Comparison of ENCODE assay signal across 1 cellular context in genomic region chr16:54628796-54629625, GRCh38.
TF ChIP-seq lines count a peak whose summit lies in the region.

No MANE protein-coding gene starts in this region.

TF ChIP-seq in HepG2, 621 proteins besides CTCF, POLR2A, EP300 and RAD21 (continued from another document and continues in another):
- TF ChIP-seq ZBTB40 (IDR thresholded peaks at IDR 0.05) (no peak), ZBTB40 (CRISPR knock-in tag; IDR thresholded peaks at IDR 0.05) (no peak; the same call in 1 of the 2 replicates), FOXJ3 (CRISPR knock-in tag; IDR thresholded peaks at IDR 0.05; ENCODE audit: borderline replicate concordance) (peak; percentile 98), BRD4 (CRISPR knock-in tag; IDR thresholded peaks at IDR 0.05) (no peak), SKI (IDR thresholded peaks at IDR 0.05; ENCODE audit: partially characterized antibody) (peak; percentile 94), CERS6 (CRISPR knock-in tag; IDR thresholded peaks at IDR 0.05) (no peak), SIN3B (IDR thresholded peaks at IDR 0.05; ENCODE audit: low read length) (no peak), JDP2 (CRISPR knock-in tag; IDR thresholded peaks at IDR 0.05; ENCODE audit: borderline replicate concordance) (peak; percentile 63; the same call in 1 of the 2 replicates), HMG20B (CRISPR knock-in tag; conservative IDR thresholded peaks at IDR 0.05) (peak; percentile 100), REL (CRISPR knock-in tag; conservative IDR thresholded peaks at IDR 0.05) (no peak), TOPORS (CRISPR knock-in tag; IDR thresholded peaks at IDR 0.05) (peak; percentile 77; the same call in 1 of the 2 replicates), ZBTB8A (CRISPR knock-in tag; IDR thresholded peaks at IDR 0.05; ENCODE audit: borderline replicate concordance, low read depth) (no peak), ETV6 (CRISPR knock-in tag; conservative IDR thresholded peaks at IDR 0.05) (no peak; the same call in 1 of the 2 replicates), ATF2 (CRISPR knock-in tag; IDR thresholded peaks at IDR 0.05) (peak; percentile 87), FOXK1 (CRISPR knock-in tag; IDR thresholded peaks at IDR 0.05; ENCODE audit: borderline replicate concordance, low read depth) (peak; percentile 84; the same call in 1 of the 2 replicates), ZNF530 (CRISPR knock-in tag; IDR thresholded peaks at IDR 0.05; ENCODE audit: low read depth) (no peak), IKZF4 (CRISPR knock-in tag; IDR thresholded peaks at IDR 0.05; ENCODE audit: borderline replicate concordance, low read depth, not compliant biosample characterization) (no peak), ASH2L (IDR thresholded peaks at IDR 0.05; ENCODE audit: insufficient read length, low read depth, low read length) (peak; percentile 64), HNRNPUL1 (IDR thresholded peaks at IDR 0.05; ENCODE audit: low read depth, low read length) (no peak), CENPX (CRISPR knock-in tag; IDR thresholded peaks at IDR 0.05) (no peak), HOXD1 (CRISPR knock-in tag; IDR thresholded peaks at IDR 0.05) (peak; percentile 96), AKNA (CRISPR knock-in tag; IDR thresholded peaks at IDR 0.05; ENCODE audit: borderline replicate concordance) (no peak), TEAD3 (CRISPR knock-in tag; optimal IDR thresholded peaks at IDR 0.05; ENCODE audit: borderline replicate concordance) (peak; percentile 89), ZNF782 (CRISPR knock-in tag; IDR thresholded peaks at IDR 0.05; ENCODE audit: borderline replicate concordance) (no peak), SYNCRIP (IDR thresholded peaks at IDR 0.05; ENCODE audit: insufficient read depth, low read depth, low read length) (no peak), ZNF264 (CRISPR knock-in tag; IDR thresholded peaks at IDR 0.05) (0 out of 2 replicates have a peak, but pooled peaks have one; percentile 20), ZNF281 (CRISPR knock-in tag; IDR thresholded peaks at IDR 0.05; ENCODE audit: borderline replicate concordance) (peak; percentile 70; the same call in 1 of the 2 replicates), SSRP1 (CRISPR knock-in tag; IDR thresholded peaks at IDR 0.05) (no peak), MEIS2 (CRISPR knock-in tag; IDR thresholded peaks at IDR 0.05) (peak; percentile 75; the same call in 1 of the 2 replicates), IRF2 (CRISPR knock-in tag; IDR thresholded peaks at IDR 0.05) (peak; percentile 79), MAF1 (CRISPR knock-in tag; IDR thresholded peaks at IDR 0.05; ENCODE audit: borderline replicate concordance) (peak; percentile 46; the same call in 1 of the 2 replicates), ZNF777 (CRISPR knock-in tag; IDR thresholded peaks at IDR 0.05) (no peak), GPBP1L1 (CRISPR knock-in tag; IDR thresholded peaks at IDR 0.05) (no peak), ZFX (CRISPR knock-in tag; IDR thresholded peaks at IDR 0.05; ENCODE audit: low read depth) (peak; percentile 34; the same call in 1 of the 2 replicates), PHF20 (CRISPR knock-in tag; IDR thresholded peaks at IDR 0.05) (no peak)
- TF ChIP-seq, protein P1, sequence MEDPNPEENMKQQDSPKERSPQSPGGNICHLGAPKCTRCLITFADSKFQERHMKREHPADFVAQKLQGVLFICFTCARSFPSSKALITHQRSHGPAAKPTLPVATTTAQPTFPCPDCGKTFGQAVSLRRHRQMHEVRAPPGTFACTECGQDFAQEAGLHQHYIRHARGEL (CRISPR knock-in tag; IDR thresholded peaks at IDR 0.05), result no peak
- TF ChIP-seq, protein P2, sequence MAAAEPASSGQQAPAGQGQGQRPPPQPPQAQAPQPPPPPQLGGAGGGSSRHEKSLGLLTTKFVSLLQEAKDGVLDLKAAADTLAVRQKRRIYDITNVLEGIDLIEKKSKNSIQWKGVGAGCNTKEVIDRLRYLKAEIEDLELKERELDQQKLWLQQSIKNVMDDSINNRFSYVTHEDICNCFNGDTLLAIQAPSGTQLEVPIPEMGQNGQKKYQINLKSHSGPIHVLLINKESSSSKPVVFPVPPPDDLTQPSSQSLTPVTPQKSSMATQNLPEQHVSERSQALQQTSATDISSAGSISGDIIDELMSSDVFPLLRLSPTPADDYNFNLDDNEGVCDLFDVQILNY (CRISPR knock-in tag; conservative IDR thresholded peaks at IDR 0.05), result no peak
- TF ChIP-seq, protein P3, sequence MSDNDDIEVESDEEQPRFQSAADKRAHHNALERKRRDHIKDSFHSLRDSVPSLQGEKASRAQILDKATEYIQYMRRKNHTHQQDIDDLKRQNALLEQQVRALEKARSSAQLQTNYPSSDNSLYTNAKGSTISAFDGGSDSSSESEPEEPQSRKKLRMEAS (IDR thresholded peaks at IDR 0.05), result no peak
